18 cellular contexts compared by ENCODE assay signal in the genomic region with DNA sequence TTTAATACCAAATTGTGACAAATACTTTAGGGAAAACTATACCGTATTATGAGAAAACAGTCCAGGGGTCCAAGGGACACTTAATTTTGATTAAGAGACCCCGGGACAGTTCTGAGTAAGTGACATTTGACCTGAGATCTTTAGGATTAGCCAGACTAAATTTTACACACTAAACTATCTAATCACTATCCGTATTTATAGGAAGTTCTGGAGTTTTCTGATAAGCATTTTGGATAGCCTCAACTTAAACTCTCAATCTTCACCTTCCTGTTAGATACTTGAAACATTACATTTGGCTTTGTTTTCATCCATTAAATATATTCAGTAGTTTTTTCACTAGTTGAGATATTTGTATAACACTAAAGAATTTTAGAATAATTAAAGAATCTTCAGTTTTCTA. TPM values are rescaled to one million over a fixed set of nuclear protein-coding genes. Genes with fewer than 3 reads are reported as not detected.
DNase-seq lines count a peak whose midpoint lies in the region; TF ChIP-seq lines count a peak whose summit lies in the region.
"Had no signal": no experiment of that assay in that cellular context is flagged by ENCODE, and none has a peak within 500 bp of the region (broad histone marks: within the 10 kb centered on the region; RNA-seq: fewer than 3 reads in every experiment).

No MANE protein-coding gene starts in this region.

- TF ChIP-seq CTCF in neutrophil (IDR thresholded peaks at IDR 0.05) (no peak), prostate gland (IDR thresholded peaks at IDR 0.05) (no peak)

- H3K27ac Mint-ChIP-seq in activated CD4-positive, alpha-beta T cell treated with anti-CD3 and anti-CD28 coated beads, Interleukin-2, amount 10 ng/mL, durations not matched to agents 24 days and 14 days = peak overlapping the region; percentile 59
- peak overlapping the region; percentile 21 for H3K27ac Mint-ChIP-seq in activated T-helper 1 cell treated with anti-CD3 and anti-CD28 coated beads, Interleukin-12 subunit alpha, Interleukin-12 subunit beta, Interleukin-2, Interleukin-4 antibody, amounts not matched to agents 30 ng/mL and 10 ng/mL and 1 ng/mL, durations not matched to agents 14 hours and 24 hours and 36 hours
- H3K27ac Mint-ChIP-seq: endodermal cell had no signal

- no peaks in the 10 kb centered on the region for H4K20me1 ChIP-seq in Karpas-422 (ENCODE audit: insufficient read depth, low read depth, low read length)

- H3K36me3 ChIP-seq in Karpas-422 (ENCODE audit: insufficient read depth, low read length) (peaks cover 59% of the 10 kb centered on the region), neutrophil (peaks cover 76% of the 10 kb centered on the region), prostate gland (no peaks in the 10 kb centered on the region)
- H3K36me3 ChIP-seq: HAP-1 had no signal

- peak overlapping the region; percentile 63 for H3K4me3 Mint-ChIP-seq in activated CD4-positive, alpha-beta T cell treated with anti-CD3 and anti-CD28 coated beads, Interleukin-2, amount 10 ng/mL, durations not matched to agents 24 days and 14 days
- peak overlapping the region; percentile 43 for H3K4me3 Mint-ChIP-seq in activated T-helper 1 cell treated with anti-CD3 and anti-CD28 coated beads, Interleukin-12 subunit alpha, Interleukin-12 subunit beta, Interleukin-2, Interleukin-4 antibody, amounts not matched to agents 30 ng/mL and 10 ng/mL and 1 ng/mL, durations not matched to agents 14 hours and 24 hours and 36 hours
- H3K4me3 Mint-ChIP-seq: endodermal cell had no signal

- no peaks in the 10 kb centered on the region for H3K27me3 Mint-ChIP-seq in activated CD4-positive, alpha-beta T cell treated with anti-CD3 and anti-CD28 coated beads, Interleukin-2, amount 10 ng/mL, durations not matched to agents 24 days and 14 days
- no peaks in the 10 kb centered on the region for H3K27me3 Mint-ChIP-seq in activated T-helper 1 cell treated with anti-CD3 and anti-CD28 coated beads, Interleukin-12 subunit alpha, Interleukin-12 subunit beta, Interleukin-2, Interleukin-4 antibody, amounts not matched to agents 30 ng/mL and 10 ng/mL and 1 ng/mL, durations not matched to agents 14 hours and 24 hours and 36 hours (ENCODE audit: insufficient read depth)

- H3K36me3 Mint-ChIP-seq in activated CD4-positive, alpha-beta T cell treated with anti-CD3 and anti-CD28 coated beads, Interleukin-2, amount 10 ng/mL, durations not matched to agents 24 days and 14 days (ENCODE audit: low read depth) = peaks cover 74% of the 10 kb centered on the region
- H3K36me3 Mint-ChIP-seq in activated T-helper 1 cell treated with anti-CD3 and anti-CD28 coated beads, Interleukin-12 subunit alpha, Interleukin-12 subunit beta, Interleukin-2, Interleukin-4 antibody, amounts not matched to agents 30 ng/mL and 10 ng/mL and 1 ng/mL, durations not matched to agents 14 hours and 24 hours and 36 hours (ENCODE audit: low read depth) = peaks cover 69% of the 10 kb centered on the region

- no peak for DNase-seq in activated CD4-positive, alpha-beta T cell treated with anti-CD3 and anti-CD28 coated beads, Interleukin-2, amount 10 ng/mL, durations not matched to agents 24 days and 14 days
- DNase-seq in activated CD4-positive, alpha-beta T cell treated with anti-CD3 and anti-CD28 coated beads, Interleukin-2, amount 50 U/mL, for 4 hours = no peak
- DNase-seq in Karpas-422 = no peak
- no peak for DNase-seq in activated T-helper 1 cell treated with anti-CD3 and anti-CD28 coated beads, Interleukin-12 subunit alpha, Interleukin-12 subunit beta, Interleukin-2, Interleukin-4 antibody, amounts not matched to agents 30 ng/mL and 10 ng/mL and 1 ng/mL, durations not matched to agents 14 hours and 24 hours and 36 hours (ENCODE audit: low spot score)
- DNase-seq in SW 1271 (lab: John Stamatoyannopoulos, UW) = no peak
- DNase-seq in DMS53 treated with DMSO at 0.1 percent for 48 hours (lab: John Stamatoyannopoulos, UW; ENCODE audit: unreplicated experiment) = no peak
- DNase-seq in prostate gland (ENCODE audit: low spot score) = no peak
- DNase-seq: Calu3; central memory CD4-positive, alpha-beta T cell; endodermal cell; hypothalamus; NCI-H1048; NCI-H2171 treated with DMSO at 0.1 percent for 48 hours; SHP77 had no signal

- peaks cover 4% of the 10 kb centered on the region for H3K9me3 Mint-ChIP-seq in activated CD4-positive, alpha-beta T cell treated with anti-CD3 and anti-CD28 coated beads, Interleukin-2, amount 10 ng/mL, durations not matched to agents 24 days and 14 days
- H3K9me3 Mint-ChIP-seq in activated T-helper 1 cell treated with anti-CD3 and anti-CD28 coated beads, Interleukin-12 subunit alpha, Interleukin-12 subunit beta, Interleukin-2, Interleukin-4 antibody, amounts not matched to agents 30 ng/mL and 10 ng/mL and 1 ng/mL, durations not matched to agents 14 hours and 24 hours and 36 hours = peaks cover 2% of the 10 kb centered on the region

- H3K4me2 ChIP-seq in Karpas-422 (ENCODE audit: low read depth, low read length, poor library complexity, severe bottlenecking) = peak overlapping the region; percentile 68
- H3K4me2 ChIP-seq: A549 had no signal

- peak overlapping the region; percentile 55 for H3K9ac ChIP-seq in Karpas-422 (ENCODE audit: low read length)

- H3K9me3 ChIP-seq in Karpas-422 (ENCODE audit: low read length) = peaks cover 6% of the 10 kb centered on the region; the same call in 1 of the 2 replicates
- H3K9me3 ChIP-seq in neutrophil = no peaks in the 10 kb centered on the region
- no peaks in the 10 kb centered on the region for H3K9me3 ChIP-seq in prostate gland
- H3K9me3 ChIP-seq: A549, HAP-1 had no signal

- H3K27ac ChIP-seq in Karpas-422 (ENCODE audit: low read length) (peak overlapping the region; percentile 94), neutrophil (peak overlapping the region; percentile 94), prostate gland (no peak overlapping the region)
- H3K27ac ChIP-seq: A549 had no signal

- 64% methylated on average over 3 of the region's 3 CpGs for WGBS in prostate gland

- H3K4me1 Mint-ChIP-seq in activated CD4-positive, alpha-beta T cell treated with anti-CD3 and anti-CD28 coated beads, Interleukin-2, amount 10 ng/mL, durations not matched to agents 24 days and 14 days = peaks cover 54% of the 10 kb centered on the region
- peaks cover 77% of the 10 kb centered on the region for H3K4me1 Mint-ChIP-seq in activated T-helper 1 cell treated with anti-CD3 and anti-CD28 coated beads, Interleukin-12 subunit alpha, Interleukin-12 subunit beta, Interleukin-2, Interleukin-4 antibody, amounts not matched to agents 30 ng/mL and 10 ng/mL and 1 ng/mL, durations not matched to agents 14 hours and 24 hours and 36 hours (ENCODE audit: low read depth)

- no peak overlapping the region for H2AFZ ChIP-seq in Karpas-422 (ENCODE audit: low read length)

- intact Hi-C loops in activated CD4-positive, alpha-beta T cell treated with anti-CD3 and anti-CD28 coated beads, Interleukin-2, amount 10 ng/mL, durations not matched to agents 24 days and 14 days (cut with micrococcal nuclease) = loop anchor here (2.0 to 10.0 kb wide), 4 partner anchors 16 to 1926 kb away; no protein-coding TSS in a partner anchor
- intact Hi-C loops in activated T-helper 1 cell treated with anti-CD3 and anti-CD28 coated beads, Interleukin-12 subunit alpha, Interleukin-12 subunit beta, Interleukin-2, Interleukin-4 antibody, amounts not matched to agents 30 ng/mL and 10 ng/mL and 1 ng/mL, durations not matched to agents 14 hours and 24 hours and 36 hours (cut with micrococcal nuclease) = loop anchor here (2.0 to 5.0 kb wide), 2 partner anchors 78 to 872 kb away; a partner anchor contains a TSS
- intact Hi-C loops in prostate gland (cut with DNase I) = no loop called here

- no peak for TF ChIP-seq POLR2A in prostate gland (IDR thresholded peaks at IDR 0.05)

- peaks cover 75% of the 10 kb centered on the region for H3K4me1 ChIP-seq in Karpas-422 (ENCODE audit: low read length)
- peaks cover 69 to 74% of the 10 kb centered on the region in 2 experiments for H3K4me1 ChIP-seq in neutrophil (ENCODE audit: control insufficient read depth in 1 of 2, insufficient read depth in 1 of 2, low read depth in 1 of 2, low read length in 1 of 2)
- H3K4me1 ChIP-seq in prostate gland (replicated peaks) = no peaks in the 10 kb centered on the region
- H3K4me1 ChIP-seq: A549, HAP-1 had no signal

- H3K9me2 ChIP-seq in Karpas-422 (replicated peaks; ENCODE audit: insufficient read depth, low read length) = no peaks in the 10 kb centered on the region

- peaks cover 98% of the 10 kb centered on the region for H3K79me2 ChIP-seq in Karpas-422 (ENCODE audit: low read length)

- H3K4me3 ChIP-seq in Karpas-422 (ENCODE audit: low read length) = peak overlapping the region; percentile 59
- H3K4me3 ChIP-seq in neutrophil (ENCODE audit: low read depth in 1 of 2, low read length in 1 of 2) = peak overlapping the region; percentile 41 to 51
- no peak overlapping the region for H3K4me3 ChIP-seq in prostate gland
- H3K4me3 ChIP-seq: A549, HAP-1 had no signal

- H3K27me3 ChIP-seq in Karpas-422 (ENCODE audit: low read length) = no peaks in the 10 kb centered on the region
- H3K27me3 ChIP-seq in neutrophil = no peaks in the 10 kb centered on the region
- H3K27me3 ChIP-seq in prostate gland (replicated peaks; ENCODE audit: insufficient read depth) = no peaks in the 10 kb centered on the region

RNA-seq across cellular contexts. Expression of a gene that starts 5.4 kb away (rescaled TPM):
- total RNA-seq in activated CD4-positive, alpha-beta T cell treated with anti-CD3 and anti-CD28 coated beads, Interleukin-2, amount 10 ng/mL, durations not matched to agents 24 days and 14 days = 28.1 and 29.2 TPM in 2 replicates
- 87.6 and 118 TPM in 2 replicates for total RNA-seq in Karpas-422 (2014; rRNA removed; shearing (Covaris generic); ENCODE audit: low replicate concordance)
- 38.7 and 39.3 TPM in 2 replicates for total RNA-seq in activated T-helper 1 cell treated with anti-CD3 and anti-CD28 coated beads, Interleukin-12 subunit alpha, Interleukin-12 subunit beta, Interleukin-2, Interleukin-4 antibody, amounts not matched to agents 30 ng/mL and 10 ng/mL and 1 ng/mL, durations not matched to agents 14 hours and 24 hours and 36 hours
- 1 to 10 TPM in 1 of 2 donors, under 1 TPM in 1; 0.87 to 5.1 TPM for total RNA-seq in prostate gland
- total RNA-seq: Calu3, osteocyte had no signal

Comparison
In these comparisons a context has a peak if more than half of its experiments do, and no peak if none do; other contexts are left out.
1. H3K27ac ChIP-seq: peak in Karpas-422 (single experiment) and neutrophil (single experiment); none in prostate gland (0 of 2).
2. H3K4me3 ChIP-seq: peak in Karpas-422 (single experiment) and neutrophil (2 of 2); none in prostate gland (0 of 2).